19 cellular contexts compared by ENCODE assay signal in the genomic region with DNA sequence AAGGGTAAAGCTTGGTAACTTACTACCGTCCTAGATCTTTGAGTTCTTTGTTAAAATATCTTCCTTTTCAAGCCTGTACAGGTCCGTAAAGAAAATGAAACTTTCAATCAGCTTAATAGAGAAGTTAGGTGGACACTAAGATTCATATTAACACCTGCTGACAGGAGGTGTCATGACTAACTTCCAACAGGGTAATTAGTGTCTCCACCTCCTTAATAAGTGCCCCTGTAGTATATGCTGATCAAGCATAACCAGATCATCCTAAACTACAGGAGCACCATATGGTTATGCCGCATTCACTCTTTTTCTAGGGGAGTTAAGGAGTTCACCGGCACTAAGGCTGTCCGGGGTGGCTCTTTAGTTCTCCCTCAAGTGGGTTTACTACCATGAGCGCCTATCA. TPM values are rescaled to one million over a fixed set of nuclear protein-coding genes. Genes with fewer than 3 reads are reported as not detected.
DNase-seq lines count a peak whose midpoint lies in the region; ATAC-seq lines count a peak whose summit lies in the region.
"Had no signal": no experiment of that assay in that cellular context is flagged by ENCODE, and none has a peak within 500 bp of the region (broad histone marks: within the 10 kb centered on the region; RNA-seq: fewer than 3 reads in every experiment).

No MANE protein-coding gene starts in this region.

- DNase-seq in NCI-H2171 treated with DMSO at 0.1 percent for 48 hours (lab: John Stamatoyannopoulos, UW) (peak; percentile 10), NCI-H2171 (lab: John Stamatoyannopoulos, UW) (no peak), NCI-H82 (lab: John Stamatoyannopoulos, UW) (peak; percentile 87), COLO668 (lab: John Stamatoyannopoulos, UW; ENCODE audit: unreplicated experiment) (no peak), HT-29 (ENCODE audit: low spot score) (no peak)
- DNase-seq: 8988T; BE2C; Calu3; CD4-positive, alpha-beta T cell; GOT3; KBM-7; MV-4-11; NCI-H1436; NCI-H1930; SHP77 treated with DMSO at 0.1 percent for 48 hours; SK-N-SH had no signal

- peak; percentile 58 for ATAC-seq in HG03175 (IDR thresholded peaks at IDR 0.05; ENCODE audit: unreplicated experiment)
- ATAC-seq in HG03565 (IDR thresholded peaks at IDR 0.05; ENCODE audit: unreplicated experiment) = no peak
- ATAC-seq in GM21619 (IDR thresholded peaks at IDR 0.05; ENCODE audit: unreplicated experiment) = no peak

RNA-seq across cellular contexts. Expression of gene RALGAPA2, which starts 23.9 kb away (rescaled TPM):
- total RNA-seq in HT-29 (2014; rRNA removed; shearing (Covaris generic)) = 18.2 and 20.1 TPM in 2 replicates

Comparison
In these comparisons a context has a peak if more than half of its experiments do, and no peak if none do; other contexts are left out.
1. DNase-seq: peak in NCI-H2171 treated with DMSO at 0.1 percent for 48 hours (single experiment) and NCI-H82 (single experiment); none in NCI-H2171 (single experiment), COLO668 (single experiment) and HT-29 (single experiment).